In genomic region chr14:92033912-92034687, GRCh38 we compare ENCODE assay signal across 26 cellular contexts. TPM values are rescaled to one million over a fixed set of nuclear protein-coding genes. Genes with fewer than 3 reads are reported as not detected.
DNase-seq lines count a peak whose midpoint lies in the region; ATAC-seq and TF ChIP-seq lines count a peak whose summit lies in the region.
"Had no signal": no experiment of that assay in that cellular context is flagged by ENCODE, and none has a peak within 500 bp of the region (broad histone marks: within the 10 kb centered on the region; RNA-seq: fewer than 3 reads in every experiment).

No MANE protein-coding gene starts in this region.

- no peak overlapping the region for H3K27ac ChIP-seq in CD4-positive, alpha-beta T cell (ENCODE audit: low read depth, low read length)
- H3K27ac ChIP-seq in Peyer's patch, result peak overlapping the region in 1 of 4 donors; percentile 41
- H3K27ac ChIP-seq in OCI-LY7 (ENCODE audit: low read depth, low read length, poor library complexity, severe bottlenecking), result no peak overlapping the region
- H3K27ac ChIP-seq: brain microvascular endothelial cell, suprapubic skin, uterus had no signal

- H3K9me2 ChIP-seq in OCI-LY7 (ENCODE audit: insufficient read depth, low read length), result no peaks in the 10 kb centered on the region
- H3K9me2 ChIP-seq: SK-N-SH had no signal

- H3K9me3 ChIP-seq in CD4-positive, alpha-beta T cell (ENCODE audit: control insufficient read depth, low read length), result no peaks in the 10 kb centered on the region
- H3K9me3 ChIP-seq in Peyer's patch (no peaks in the 10 kb centered on the region), OCI-LY7 (ENCODE audit: low read length) (no peaks in the 10 kb centered on the region)
- H3K9me3 ChIP-seq: SK-N-SH, suprapubic skin, uterus had no signal

- H3K9me3 Mint-ChIP-seq in CD4-positive, alpha-beta T cell, result no peaks in the 10 kb centered on the region
- H3K9me3 Mint-ChIP-seq in dendritic cell treated with granulocyte-macrophage colony-stimulating factor and Interleukin-4, amounts not matched to agents 40 ng/mL and 50 ng/mL, for 4 days, result no peaks in the 10 kb centered on the region
- H3K9me3 Mint-ChIP-seq in natural killer cell treated with Interleukin-12 subunit alpha and Interleukin-12 subunit beta and Interleukin-15 and Interleukin-18, amount 100 ng/mL, for 72 hours, result no peaks in the 10 kb centered on the region
- H3K9me3 Mint-ChIP-seq: activated B cell treated with CpG ODN at 0.5 μM for 24 hours; IgD-negative memory B cell; naive B cell; T-helper 2 cell treated with Interferon-gamma antibody and Interleukin-4, amounts not matched to agents 5 μg/mL and 100 μg/mL, for 36 hours had no signal

- H3K79me2 ChIP-seq in OCI-LY7 (ENCODE audit: insufficient read depth, low read depth, low read length), result peaks cover 49% of the 10 kb centered on the region

- DNase-seq in CD4-positive, alpha-beta T cell, result no peak
- DNase-seq in NB4 (ENCODE audit: low read depth), result peak; percentile 9
- no peak for DNase-seq in natural killer cell treated with Interleukin-12 subunit alpha and Interleukin-12 subunit beta and Interleukin-15 and Interleukin-18, amount 100 ng/mL, for 72 hours (ENCODE audit: low spot score)
- no peak for DNase-seq in Peyer's patch
- no peak for DNase-seq in OCI-LY7 (ENCODE audit: low spot score)
- DNase-seq: activated B cell treated with CpG ODN at 0.5 μM for 24 hours; activated T-cell treated with anti-CD3 and anti-CD28 coated beads, Interleukin-2, amount 50 U/mL, for 48 hours; brain microvascular endothelial cell; DMS153; endodermal cell; kidney glomerular epithelial cell; mesenchymal stem cell; MM.1S; naive B cell; NCI-H1436; NCI-H524 treated with DMSO at 0.1 percent for 48 hours; RPMI8226; SK-N-SH; uterus had no signal

- H3K4me3 ChIP-seq in NB4 (ENCODE audit: low read depth, low read length) (no peak overlapping the region), Peyer's patch (no peak overlapping the region), OCI-LY7 (ENCODE audit: low read depth, low read length, poor library complexity, severe bottlenecking) (no peak overlapping the region)
- H3K4me3 ChIP-seq: suprapubic skin, uterus had no signal

- BruUV-seq in OCI-LY7 (replicated peaks; lab: Mats Ljungman, UMichigan), result no TSS peak

- H3K36me3 ChIP-seq in Peyer's patch, result peaks cover 0 to 32% (median 0%) of the 10 kb centered on the region in 3 donors
- peaks cover 58% of the 10 kb centered on the region for H3K36me3 ChIP-seq in OCI-LY7 (ENCODE audit: insufficient read depth, low read length)
- H3K36me3 ChIP-seq: uterus had no signal

- peak overlapping the region; percentile 65 for H3K27ac Mint-ChIP-seq in CD4-positive, alpha-beta T cell
- H3K27ac Mint-ChIP-seq in dendritic cell treated with granulocyte-macrophage colony-stimulating factor and Interleukin-4, amounts not matched to agents 40 ng/mL and 50 ng/mL, for 4 days, result peak overlapping the region; percentile 28
- peak overlapping the region; percentile 1 to 66 for H3K27ac Mint-ChIP-seq in natural killer cell treated with Interleukin-12 subunit alpha and Interleukin-12 subunit beta and Interleukin-15 and Interleukin-18, amount 100 ng/mL, for 72 hours
- H3K27ac Mint-ChIP-seq: activated B cell treated with CpG ODN at 0.5 μM for 24 hours; endodermal cell; T-helper 2 cell treated with Interferon-gamma antibody and Interleukin-4, amounts not matched to agents 5 μg/mL and 100 μg/mL, for 36 hours had no signal

- intact Hi-C loops in CD4-positive, alpha-beta T cell (cut with DNase I, micrococcal nuclease), result loop anchor here in 1 of 2 experiments (5.0 kb wide), 1 partner anchor 1078 kb away; no protein-coding TSS in a partner anchor
- intact Hi-C loops in dendritic cell treated with granulocyte-macrophage colony-stimulating factor and Interleukin-4, amounts not matched to agents 40 ng/mL and 50 ng/mL, for 4 days (cut with micrococcal nuclease), result no loop called here
- intact Hi-C loops in OCI-LY7 (cut with micrococcal nuclease; ENCODE audit: unreplicated experiment), result no loop called here

- no peak overlapping the region for H3K4me3 Mint-ChIP-seq in CD4-positive, alpha-beta T cell
- H3K4me3 Mint-ChIP-seq in dendritic cell treated with granulocyte-macrophage colony-stimulating factor and Interleukin-4, amounts not matched to agents 40 ng/mL and 50 ng/mL, for 4 days, result no peak overlapping the region
- H3K4me3 Mint-ChIP-seq in natural killer cell treated with Interleukin-12 subunit alpha and Interleukin-12 subunit beta and Interleukin-15 and Interleukin-18, amount 100 ng/mL, for 72 hours, result no peak overlapping the region
- H3K4me3 Mint-ChIP-seq: activated B cell treated with CpG ODN at 0.5 μM for 24 hours; endodermal cell; T-helper 2 cell treated with Interferon-gamma antibody and Interleukin-4, amounts not matched to agents 5 μg/mL and 100 μg/mL, for 36 hours had no signal

- no peak overlapping the region for H2AFZ ChIP-seq in OCI-LY7 (ENCODE audit: low read length)

- CTCF ChIA-PET in CD4-positive, alpha-beta T cell (lab: Charles Lee), result interaction anchor here (1.3 kb wide), 1 partner anchor 9 kb away, joined by 3 read pairs; no protein-coding TSS in a partner anchor
- CTCF ChIA-PET in OCI-LY7 (lab: Charles Lee; ENCODE audit: unreplicated experiment), result no interaction called here

- no peak for TF ChIP-seq CTCF in CD4-positive, alpha-beta T cell (IDR thresholded peaks at IDR 0.05)
- TF ChIP-seq CTCF in NB4 (IDR thresholded peaks at IDR 0.05; ENCODE audit: low read depth, low read length) (no peak), Peyer's patch (IDR thresholded peaks at IDR 0.05) (no peak), OCI-LY7 (conservative IDR thresholded peaks at IDR 0.05; ENCODE audit: low read length) (no peak)

- no peak for ATAC-seq in CD4-positive, alpha-beta T cell (ENCODE audit: poor library complexity)
- ATAC-seq in natural killer cell treated with Interleukin-12 subunit alpha and Interleukin-12 subunit beta and Interleukin-15 and Interleukin-18, amount 100 ng/mL, for 72 hours, result no peak
- ATAC-seq in HG03159 (IDR thresholded peaks at IDR 0.05; ENCODE audit: unreplicated experiment), result no peak
- ATAC-seq: HCT116, sciatic nerve had no signal

- no peak for TF ChIP-seq POLR2A in NB4 (IDR thresholded peaks at IDR 0.05; ENCODE audit: extremely low read depth, insufficient read length)
- TF ChIP-seq POLR2A in Peyer's patch (IDR thresholded peaks at IDR 0.05), result no peak

- H3K27me3 Mint-ChIP-seq in CD4-positive, alpha-beta T cell, result no peaks in the 10 kb centered on the region
- no peaks in the 10 kb centered on the region for H3K27me3 Mint-ChIP-seq in dendritic cell treated with granulocyte-macrophage colony-stimulating factor and Interleukin-4, amounts not matched to agents 40 ng/mL and 50 ng/mL, for 4 days
- no peaks in the 10 kb centered on the region for H3K27me3 Mint-ChIP-seq in natural killer cell treated with Interleukin-12 subunit alpha and Interleukin-12 subunit beta and Interleukin-15 and Interleukin-18, amount 100 ng/mL, for 72 hours
- H3K27me3 Mint-ChIP-seq: activated B cell treated with CpG ODN at 0.5 μM for 24 hours, IgD-negative memory B cell, naive B cell had no signal

- no peaks in the 10 kb centered on the region for H3K27me3 ChIP-seq in CD4-positive, alpha-beta T cell (ENCODE audit: control insufficient read depth, insufficient read depth, low read length)
- H3K27me3 ChIP-seq in Peyer's patch, result no peaks in the 10 kb centered on the region
- H3K27me3 ChIP-seq: brain microvascular endothelial cell, suprapubic skin, uterus had no signal

- peaks cover 44% of the 10 kb centered on the region for H3K4me1 Mint-ChIP-seq in CD4-positive, alpha-beta T cell (ENCODE audit: low read depth)
- peaks cover 36% of the 10 kb centered on the region for H3K4me1 Mint-ChIP-seq in dendritic cell treated with granulocyte-macrophage colony-stimulating factor and Interleukin-4, amounts not matched to agents 40 ng/mL and 50 ng/mL, for 4 days (ENCODE audit: low read depth)
- H3K4me1 Mint-ChIP-seq in natural killer cell treated with Interleukin-12 subunit alpha and Interleukin-12 subunit beta and Interleukin-15 and Interleukin-18, amount 100 ng/mL, for 72 hours (ENCODE audit: low read depth in 2 of 2), result peaks cover 24 to 26% of the 10 kb centered on the region in 2 donors

- H4K20me1 ChIP-seq in OCI-LY7 (ENCODE audit: insufficient read depth, low read length), result 0 out of 2 replicates have a peak, but pooled peaks cover 10% of the 10 kb centered on the region

- H3K4me1 ChIP-seq in Peyer's patch (peaks cover 0 to 34% (median 0%) of the 10 kb centered on the region in 4 donors), OCI-LY7 (ENCODE audit: insufficient read depth, low read length, poor library complexity, severe bottlenecking) (peaks cover 16% of the 10 kb centered on the region)

- POLR2A ChIA-PET in CD4-positive, alpha-beta T cell (lab: Charles Lee), result interaction anchor here (0.6 to 0.9 kb wide), 2 partner anchors 87 to 89 kb away, joined by 3 read pairs; partner anchors contain the start of gene NDUFB1
- POLR2A ChIA-PET in OCI-LY7 (lab: Charles Lee), result interaction anchor here (1.6 kb wide), 1 partner anchor 11 kb away, joined by 8 read pairs; no protein-coding TSS in a partner anchor

- no peak overlapping the region for H3K4me2 ChIP-seq in OCI-LY7 (ENCODE audit: low read length)
- H3K4me2 ChIP-seq: SK-N-SH had no signal

- peaks cover 43% of the 10 kb centered on the region for H3K36me3 Mint-ChIP-seq in CD4-positive, alpha-beta T cell (ENCODE audit: low read depth)
- peaks cover 46% of the 10 kb centered on the region for H3K36me3 Mint-ChIP-seq in dendritic cell treated with granulocyte-macrophage colony-stimulating factor and Interleukin-4, amounts not matched to agents 40 ng/mL and 50 ng/mL, for 4 days (ENCODE audit: low read depth)
- H3K36me3 Mint-ChIP-seq in natural killer cell treated with Interleukin-12 subunit alpha and Interleukin-12 subunit beta and Interleukin-15 and Interleukin-18, amount 100 ng/mL, for 72 hours, result peaks cover 5% of the 10 kb centered on the region

RNA-seq across cellular contexts. Expression of gene TRIP11, which starts 5.8 kb away (rescaled TPM):
- 10 to 100 TPM; 30.0 to 31.2 TPM for total RNA-seq in CD4-positive, alpha-beta T cell
- 10 to 100 TPM; 47.8 to 53.9 TPM for total RNA-seq in natural killer cell treated with Interleukin-12 subunit alpha and Interleukin-12 subunit beta and Interleukin-15 and Interleukin-18, amount 100 ng/mL, for 72 hours
- 10 to 100 TPM; 24.0 to 74.3 (median 44.7) TPM for total RNA-seq in Peyer's patch
- total RNA-seq in OCI-LY7 (2014; rRNA removed; shearing (Covaris generic)), result 11.8 and 15.1 TPM in 2 replicates
- 43.2 and 44.4 TPM in 2 replicates for total RNA-seq in OCI-LY7 (2022)
